Comparison of ENCODE assay signal across 10 cellular contexts in genomic region chr12:71439362-71439612, GRCh38. TPM values are rescaled to one million over a fixed set of nuclear protein-coding genes. Genes with fewer than 3 reads are reported as not detected.
A peak's percentile ranks its signal among the peaks of the same experiment; 100 is the strongest.
DNase-seq lines count a peak whose midpoint lies in the region; ATAC-seq and TF ChIP-seq lines count a peak whose summit lies in the region.
"Had no signal": no experiment of that assay in that cellular context is flagged by ENCODE, and none has a peak within 500 bp of the region (broad histone marks: within the 10 kb centered on the region; RNA-seq: fewer than 3 reads in every experiment).

No MANE protein-coding gene starts in this region.

- no peak for DNase-seq in AG04450 (ENCODE audit: low read depth, low spot score)
- no peak for DNase-seq in effector memory CD4-positive, alpha-beta T cell
- no peak for DNase-seq in neural progenitor cell (ENCODE audit: low spot score)
- DNase-seq in HK-2 (ENCODE audit: unreplicated experiment), result no peak
- no peak for DNase-seq in RWPE1 (ENCODE audit: low spot score)
- DNase-seq in NCI-H2107 treated with DMSO at 0.1 percent for 48 hours (lab: John Stamatoyannopoulos, UW; ENCODE audit: unreplicated experiment), result no peak
- DNase-seq in SKM-1 (lab: John Stamatoyannopoulos, UW; ENCODE audit: unreplicated experiment), result no peak
- DNase-seq: RPMI8226 had no signal

- peak; percentile 12 for ATAC-seq in HG03521 (IDR thresholded peaks at IDR 0.05; ENCODE audit: unreplicated experiment)

- peaks cover 7% of the 10 kb centered on the region for H3K4me1 ChIP-seq in effector memory CD4-positive, alpha-beta T cell (ENCODE audit: control insufficient read depth, insufficient read depth, low read length, poor library complexity, severe bottlenecking)
- H3K4me1 ChIP-seq in neural progenitor cell, result peaks cover 16% of the 10 kb centered on the region

- no peaks in the 10 kb centered on the region for H3K79me2 ChIP-seq in neural progenitor cell (ENCODE audit: low read depth)

- peaks cover 38% of the 10 kb centered on the region for H3K27me3 ChIP-seq in AG04450 (ENCODE audit: control insufficient read depth, insufficient read depth, low read length)
- H3K27me3 ChIP-seq in effector memory CD4-positive, alpha-beta T cell (replicated peaks; ENCODE audit: control insufficient read depth, insufficient read depth, low read length, poor library complexity, severe bottlenecking), result peaks cover 3% of the 10 kb centered on the region
- H3K27me3 ChIP-seq in neural progenitor cell, result peaks cover 76% of the 10 kb centered on the region

- H4K20me1 ChIP-seq in neural progenitor cell (ENCODE audit: low read depth), result no peaks in the 10 kb centered on the region

- TF ChIP-seq CTCF in AG04450 (IDR thresholded peaks at IDR 0.05; ENCODE audit: low read depth, low read length), result no peak
- TF ChIP-seq CTCF in neural progenitor cell (IDR thresholded peaks at IDR 0.05), result no peak
- TF ChIP-seq CTCF in RWPE1 (conservative IDR thresholded peaks at IDR 0.05; ENCODE audit: low read depth), result no peak

- H3K27ac ChIP-seq in AG04450 (ENCODE audit: low read depth, low read length) (no peak overlapping the region), neural progenitor cell (no peak overlapping the region), RWPE1 (no peak overlapping the region)
- H3K27ac ChIP-seq in effector memory CD4-positive, alpha-beta T cell (ENCODE audit: insufficient read depth, low read length, poor library complexity, severe bottlenecking), result no peak overlapping the region

- peaks cover 33% of the 10 kb centered on the region for H3K9me3 Mint-ChIP-seq in neural progenitor cell

- peaks cover 13% of the 10 kb centered on the region for H3K36me3 Mint-ChIP-seq in neural progenitor cell

- H3K9ac ChIP-seq in neural progenitor cell, result no peak overlapping the region

- H3K4me1 Mint-ChIP-seq in neural progenitor cell, result peaks cover 27% of the 10 kb centered on the region

- H3K4me2 ChIP-seq in neural progenitor cell, result peak overlapping the region; percentile 98

- peaks cover 7% of the 10 kb centered on the region for H3F3A ChIP-seq in neural progenitor cell (ENCODE audit: low read depth)

- peak overlapping the region; percentile 18 for H3K27ac Mint-ChIP-seq in neural progenitor cell

- H3K36me3 ChIP-seq in effector memory CD4-positive, alpha-beta T cell (ENCODE audit: control insufficient read depth, insufficient read depth, low read length), result no peaks in the 10 kb centered on the region
- no peaks in the 10 kb centered on the region for H3K36me3 ChIP-seq in neural progenitor cell

- H3K9me3 ChIP-seq in AG04450 (ENCODE audit: control insufficient read depth, insufficient read depth, low read length) (no peaks in the 10 kb centered on the region; the same call in 1 of the 2 replicates), neural progenitor cell (ENCODE audit: low read depth) (no peaks in the 10 kb centered on the region)
- H3K9me3 ChIP-seq in effector memory CD4-positive, alpha-beta T cell (ENCODE audit: control insufficient read depth, low read length), result no peaks in the 10 kb centered on the region

- CTCF ChIA-PET in AG04450 (lab: Charles Lee), result no interaction called here
- CTCF ChIA-PET in RWPE1 (lab: Yijun Ruan, JAX), result interaction anchor here (0.6 kb wide), 1 partner anchor 23 kb away, joined by 3 read pairs; no protein-coding TSS in a partner anchor

- H3K27me3 Mint-ChIP-seq in neural progenitor cell (ENCODE audit: insufficient read depth, low read depth), result peaks cover 27% of the 10 kb centered on the region

- peak overlapping the region; percentile 94 for H2AFZ ChIP-seq in neural progenitor cell (replicated peaks)

- H3K4me3 Mint-ChIP-seq in neural progenitor cell, result peak overlapping the region; percentile 94

- POLR2A ChIA-PET in AG04450 (lab: Yijun Ruan, JAX), result no interaction called here
- POLR2A ChIA-PET in RWPE1 (lab: Yijun Ruan, JAX; ENCODE audit: low non-redundant PET), result interaction anchor here (0.5 kb wide), 1 partner anchor 50 kb away, joined by 3 read pairs; no protein-coding TSS in a partner anchor

- H3K4me3 ChIP-seq in AG04450 (ENCODE audit: low read depth, low read length), result peak overlapping the region; percentile 44
- H3K4me3 ChIP-seq in effector memory CD4-positive, alpha-beta T cell (ENCODE audit: insufficient read depth, low read depth, low read length, poor library complexity, severe bottlenecking), result peak overlapping the region; percentile 51
- peak overlapping the region; percentile 62 for H3K4me3 ChIP-seq in neural progenitor cell

RNA-seq across cellular contexts. Expression of gene LGR5, which starts 0.3 kb away (rescaled TPM):
- not detected in 2 replicates for polyA plus RNA-seq in AG04450 (2011; rRNA removed)
- polyA minus RNA-seq in AG04450 (2011; rRNA and poly(A)+ RNA removed), result 0.09 TPM in 1 of 2 replicates, not detected in the other
- total RNA-seq in neural progenitor cell (ENCODE audit: low replicate concordance), result 0.71 and 1.4 TPM in 2 replicates
- total RNA-seq: dermis blood vessel endothelial cell had no signal
